In the genomic region with DNA sequence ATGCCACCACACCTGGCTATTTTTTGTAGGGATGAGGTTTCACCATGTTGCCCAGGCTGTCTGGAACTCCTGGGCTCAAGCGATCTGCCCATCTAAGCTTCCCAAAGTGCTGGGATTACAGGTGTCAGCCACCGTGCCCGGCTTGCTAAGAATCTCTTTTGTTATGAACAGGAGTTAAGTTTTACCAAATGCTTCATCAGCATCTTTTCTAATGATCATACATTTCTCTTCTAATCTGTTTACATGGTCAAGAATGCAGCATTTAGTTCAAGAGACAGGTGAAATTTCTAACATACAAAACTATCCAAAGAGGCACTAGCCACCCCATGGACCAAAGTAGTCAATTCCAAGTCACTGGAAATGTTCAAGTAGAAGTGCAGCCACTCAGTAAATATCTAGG, we compare ENCODE assay signal across 23 cellular contexts. TPM values are rescaled to one million over a fixed set of nuclear protein-coding genes. Genes with fewer than 3 reads are reported as not detected.
A peak's percentile ranks its signal among the peaks of the same experiment; 100 is the strongest.
DNase-seq lines count a peak whose midpoint lies in the region; ATAC-seq, FAIRE-seq and TF ChIP-seq lines count a peak whose summit lies in the region.
"Had no signal": no experiment of that assay in that cellular context is flagged by ENCODE, and none has a peak within 500 bp of the region (broad histone marks: within the 10 kb centered on the region; RNA-seq: fewer than 3 reads in every experiment).

No MANE protein-coding gene starts in this region.

- no TSS peak for BruUV-seq in K562 (replicated peaks; lab: Mats Ljungman, UMichigan)

- H3K4me2 ChIP-seq in A549: no peak overlapping the region
- H3K4me2 ChIP-seq in K562 (ENCODE audit: insufficient read depth, low read length): no peak overlapping the region
- H3K4me2 ChIP-seq: BLaER1 treated with 17β-estradiol and CSF1 and Interleukin-3, amounts not matched to agents 10 nM and 100 nM had no signal

- TF ChIP-seq POLR2A in A549 (IDR thresholded peaks at IDR 0.05; ENCODE audit: low read length): no peak
- no peak for TF ChIP-seq POLR2A in K562 (conservative IDR thresholded peaks at IDR 0.05)
- no peak for TF ChIP-seq POLR2A in erythroblast (IDR thresholded peaks at IDR 0.05; ENCODE audit: low read length)

- POLR2A ChIA-PET in A549 (lab: Yijun Ruan, JAX): no interaction called here
- POLR2A ChIA-PET in K562 (lab: Yijun Ruan, JAX): interaction anchor here (0.6 kb wide), 1 partner anchor 157 kb away, joined by 4 read pairs; no protein-coding TSS in a partner anchor

- in situ Hi-C loops in K562 (cut with MboI): no loop called here

- FAIRE-seq in A549 (lab: Jason Lieb, UNC) (no peak), GM19239 (lab: Jason Lieb, UNC) (peak; percentile 26), K562 (lab: Jason Lieb, UNC) (no peak)
- FAIRE-seq: A204.1, D721Med, GM12878, GM12892, GM18507 had no signal

- H3K27ac ChIP-seq in A549 (no peak overlapping the region), K562 (ENCODE audit: extremely low read depth, low read depth, low read length) (no peak overlapping the region)
- H3K27ac ChIP-seq: BLaER1 treated with 17β-estradiol and CSF1 and Interleukin-3, amounts not matched to agents 10 nM and 100 nM; C4-2B had no signal

- no peaks in the 10 kb centered on the region for H4K20me1 ChIP-seq in K562 (replicated peaks; ENCODE audit: control insufficient read depth, insufficient read depth, low read length)

- no peaks in the 10 kb centered on the region for H3K9me3 ChIP-seq in A549
- H3K9me3 ChIP-seq in K562 (replicated peaks; ENCODE audit: control insufficient read depth, insufficient read depth, low read depth, low read length): no peaks in the 10 kb centered on the region
- H3K9me3 ChIP-seq: BLaER1 treated with 17β-estradiol and CSF1 and Interleukin-3, amounts not matched to agents 10 nM and 100 nM; Caco-2 had no signal

- TF ChIP-seq RAD21 in A549 (conservative IDR thresholded peaks at IDR 0.05 in 1 of 2, IDR thresholded peaks at IDR 0.05 in 1 of 2) (no peak), K562 (CRISPR knock-in tag; conservative IDR thresholded peaks at IDR 0.05 in 1 of 2, IDR thresholded peaks at IDR 0.05 in 1 of 2) (no peak)

- CTCF ChIA-PET in A549 (lab: Yijun Ruan, JAX): interaction anchor here (1.2 to 8.5 kb wide), 4 partner anchors 16 to 21 kb away, joined by 3 to 174 read pairs (median 12); no protein-coding TSS in a partner anchor
- CTCF ChIA-PET in K562 (lab: Yijun Ruan, JAX; ENCODE audit: low intra/inter-chr PET ratio): no interaction called here

- peaks cover 8 to 33% of the 10 kb centered on the region in 2 experiments; a peak in 3 of 5 replicates for H3K27me3 ChIP-seq in K562 (ENCODE audit: control insufficient read depth in 2 of 2, insufficient read depth in 2 of 2, low read length in 2 of 2)

- H3K79me2 ChIP-seq in K562 (ENCODE audit: control insufficient read depth, insufficient read depth, low read length): no peaks in the 10 kb centered on the region

- TF ChIP-seq CTCF in A549 (IDR thresholded peaks at IDR 0.05) (no peak), K562 (IDR thresholded peaks at IDR 0.05 in 2 of 3, conservative IDR thresholded peaks at IDR 0.05 in 1 of 3; ENCODE audit: insufficient read depth in 2 of 3, low read depth in 1 of 3, low read length in 3 of 3) (no peak)

- no peak overlapping the region for H2AFZ ChIP-seq in K562 (ENCODE audit: low read depth, low read length)

- H3K36me3 ChIP-seq in K562 (ENCODE audit: control insufficient read depth, insufficient read depth, low read length): no peaks in the 10 kb centered on the region
- H3K36me3 ChIP-seq: BLaER1 treated with 17β-estradiol and CSF1 and Interleukin-3, amounts not matched to agents 10 nM and 100 nM had no signal

- H3K9me1 ChIP-seq in K562 (ENCODE audit: control insufficient read depth, insufficient read depth, low read length): no peaks in the 10 kb centered on the region

- H3K4me1 ChIP-seq in A549 (no peaks in the 10 kb centered on the region), K562 (replicated peaks in 1 of 2; ENCODE audit: control insufficient read depth in 2 of 2, insufficient read depth in 2 of 2, low read length in 2 of 2) (no peaks in the 10 kb centered on the region; a peak in 1 of 5 replicates)
- H3K4me1 ChIP-seq: Caco-2 had no signal

- 39% methylated on average over 3 of the region's 3 CpGs for WGBS in A549 (ENCODE audit: missing lambda C conversion rate)
- 3% methylated on average over 3 of the region's 3 CpGs for whole genome bisulfite sequencing in K562 (ENCODE audit: insufficient coverage, low coverage, missing lambda C conversion rate)

- no peak for ATAC-seq in A549
- ATAC-seq in K562: no peak
- ATAC-seq: CD8-positive, alpha-beta T cell; GM12878 had no signal

- H3K4me3 ChIP-seq in A549 (no peak overlapping the region), K562 (no peak overlapping the region)
- H3K4me3 ChIP-seq: BLaER1 treated with 17β-estradiol and CSF1 and Interleukin-3, amounts not matched to agents 10 nM and 100 nM; GM12878 had no signal

- DNase-seq in A549 (ENCODE audit: low read depth in 1 of 2, low spot score in 1 of 2) (no peak), GM19239 (ENCODE audit: insufficient read length, low spot score) (no peak), K562 (ENCODE audit: extremely low read depth in 1 of 4, low spot score in 3 of 4) (no peak), cardiac septum (ENCODE audit: low spot score) (no peak), erythroblast (lab: John Stamatoyannopoulos, UW) (no peak)
- no peak for DNase-seq in activated CD8-positive, alpha-beta memory T cell treated with anti-CD3 and anti-CD28 coated beads, Interleukin-2, amount 50 U/mL, for 48 hours
- DNase-seq: 8988T; AML-193; Caco-2; Calu3; CD4-positive, alpha-beta T cell; CD8-positive, alpha-beta T cell; DMS79; DND-41; EL; GDM1 had no signal

- H3K9ac ChIP-seq in K562 (ENCODE audit: insufficient read depth in 1 of 2, low read depth in 2 of 2, low read length in 2 of 2): no peak overlapping the region
- H3K9ac ChIP-seq: BLaER1 treated with 17β-estradiol and CSF1 and Interleukin-3, amounts not matched to agents 10 nM and 100 nM had no signal

- no peak for TF ChIP-seq EP300 in A549 (IDR thresholded peaks at IDR 0.05)
- TF ChIP-seq EP300 in K562 (IDR thresholded peaks at IDR 0.05; ENCODE audit: low read length): no peak

- intact Hi-C loops in K562 (cut with micrococcal nuclease) (loop anchor here (5.0 kb wide), 1 partner anchor 38 kb away; no protein-coding TSS in a partner anchor), cardiac septum (cut with DNase I) (no loop called here)

TF ChIP-seq in A549, 52 proteins besides CTCF, POLR2A, EP300 and RAD21 (continues in another document):
- TF ChIP-seq, protein P1, sequence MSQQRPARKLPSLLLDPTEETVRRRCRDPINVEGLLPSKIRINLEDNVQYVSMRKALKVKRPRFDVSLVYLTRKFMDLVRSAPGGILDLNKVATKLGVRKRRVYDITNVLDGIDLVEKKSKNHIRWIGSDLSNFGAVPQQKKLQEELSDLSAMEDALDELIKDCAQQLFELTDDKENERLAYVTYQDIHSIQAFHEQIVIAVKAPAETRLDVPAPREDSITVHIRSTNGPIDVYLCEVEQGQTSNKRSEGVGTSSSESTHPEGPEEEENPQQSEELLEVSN (IDR thresholded peaks at IDR 0.05; ENCODE audit: borderline replicate concordance, low read depth): no peak
- TF ChIP-seq HOXA7 (CRISPR knock-in tag; IDR thresholded peaks at IDR 0.05) (no peak), MAFK (IDR thresholded peaks at IDR 0.05; ENCODE audit: partially characterized antibody) (peak; percentile 68), NFE2L2 (conservative IDR thresholded peaks at IDR 0.05; ENCODE audit: low read length) (no peak), ZFP36 (IDR thresholded peaks at IDR 0.05; ENCODE audit: borderline replicate concordance, partially characterized antibody) (no peak), CBX8 (IDR thresholded peaks at IDR 0.05) (no peak)

TF ChIP-seq in K562, 482 proteins besides CTCF, POLR2A, EP300 and RAD21:
- TF ChIP-seq ZNF583 (CRISPR knock-in tag; IDR thresholded peaks at IDR 0.05) (no peak), ZNF316 (IDR thresholded peaks at IDR 0.05) (peak; percentile 65), PHF21A (IDR thresholded peaks at IDR 0.05; ENCODE audit: borderline replicate concordance, low read depth) (no peak), ZNF507 (tag; conservative IDR thresholded peaks at IDR 0.05) (no peak), MTA2 (IDR thresholded peaks at IDR 0.05; ENCODE audit: low read depth) (no peak), CCAR2 (IDR thresholded peaks at IDR 0.05; ENCODE audit: low read depth, low read length) (no peak), NR4A1 (CRISPR knock-in tag; IDR thresholded peaks at IDR 0.05) (no peak), NR4A1 (tag; IDR thresholded peaks at IDR 0.05) (no peak), MAFG (tag; conservative IDR thresholded peaks at IDR 0.05) (0 out of 2 replicates have a peak, but pooled peaks have one; percentile 13), KAT7 (CRISPR knock-in tag; IDR thresholded peaks at IDR 0.05; ENCODE audit: borderline replicate concordance) (no peak), CTBP1 (IDR thresholded peaks at IDR 0.05; ENCODE audit: borderline replicate concordance) (no peak)

RNA-seq across cellular contexts. Expression of a gene that starts 52.5 kb away (rescaled TPM):
- polyA plus RNA-seq in A549 (2011; rRNA removed): 28.3 and 45.3 TPM in 2 replicates
- polyA plus RNA-seq in A549 (2012; cell fraction: cytosol; rRNA removed): 30.6 and 35.6 TPM in 2 replicates
- 22.9 and 25.9 TPM in 2 replicates for polyA plus RNA-seq in A549 (2012; cell fraction: nucleus; rRNA removed)
- 31.9 to 41.4 TPM (median 37.6 TPM) in 3 replicates for polyA plus RNA-seq in A549 (2017; fragmentation: RNase III; extraction: RNeasy Plus Mini Kit Qiagen cat#74134 plus additional on column Dnase treatment)
- 37.6 and 40.7 TPM in 2 replicates for polyA minus RNA-seq in A549 (2011; rRNA and poly(A)+ RNA removed)
- 57.2 and 111 TPM in 2 replicates for total RNA-seq in K562 (2011; cell fraction: chromatin; rRNA removed; ENCODE audit: low replicate concordance)
- 39.6 and 44.2 TPM in 2 replicates for total RNA-seq in K562 (2011; cell fraction: nucleolus; rRNA removed)
- 63.2 and 85.5 TPM in 2 replicates for total RNA-seq in K562 (2011; cell fraction: nucleoplasm; rRNA removed)
- total RNA-seq in K562 (2014; rRNA removed): 18.9 and 20.1 TPM in 2 replicates
- total RNA-seq in K562 (2014; rRNA removed; fragmentation: Illumina TruSeq; extraction: Trizol): 12.3 TPM in 2 replicates
- total RNA-seq in K562 (2015; rRNA removed; fragmentation: Illumina TruSeq; extraction: Trizol): 10.5 and 11.5 TPM in 2 replicates
- 35.9 and 41.8 TPM in 2 replicates for total RNA-seq in K562 (2021)
- 23.9 and 25.8 TPM in 2 replicates for polyA plus RNA-seq in K562 (2011; rRNA removed)
- polyA plus RNA-seq in K562 (2011; cell fraction: cytosol; rRNA removed): 17.7 and 23.5 TPM in 2 replicates
- polyA plus RNA-seq in K562 (2011; cell fraction: nucleus; rRNA removed): 55.7 and 92.8 TPM in 2 replicates
- 24.4 and 70.9 TPM in 2 replicates for polyA plus RNA-seq in K562 (2012)
- 31.4 and 32.8 TPM in 2 replicates for polyA plus RNA-seq in K562 (2014; fragmentation: Illumina TruSeq; extraction: Trizol)
- 1 to 10 TPM; 2.7 to 2.8 TPM for polyA plus RNA-seq in K562 (2014; fragmentation: Nextera tagmentation; extraction: Ambion mirVana)
- 25.6 and 29.4 TPM in 2 replicates for polyA plus RNA-seq in K562 (2014; rRNA removed)
- 14.2 and 18.2 TPM in 2 replicates for polyA minus RNA-seq in K562 (2011; rRNA and poly(A)+ RNA removed)
- 16.8 and 18.3 TPM in 2 replicates for polyA minus RNA-seq in K562 (2011; cell fraction: cytosol; rRNA and poly(A)+ RNA removed)
- 32.3 and 34.9 TPM in 2 replicates for polyA minus RNA-seq in K562 (2011; cell fraction: nucleus; rRNA and poly(A)+ RNA removed)
- total RNA-seq in cardiac septum: 11.6 TPM
